18 cellular contexts compared by ENCODE assay signal in the genomic region with DNA sequence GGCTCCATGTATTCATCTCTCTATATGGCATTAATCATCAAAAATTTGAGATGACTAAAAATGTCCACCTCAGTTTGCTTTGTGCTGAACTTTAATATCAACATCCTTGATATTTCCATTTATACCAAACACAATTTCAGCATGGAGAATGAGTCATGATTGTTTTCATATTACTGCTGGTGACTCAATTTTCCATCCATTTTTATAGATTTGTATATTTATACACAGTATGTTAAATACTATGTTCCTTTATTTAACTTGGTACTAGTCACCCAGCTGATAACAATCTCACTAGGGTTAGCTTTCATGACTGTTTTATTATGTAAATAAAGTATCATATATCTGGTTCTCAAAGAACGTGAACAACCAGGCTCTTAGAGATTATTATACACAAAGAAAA.
A peak's percentile ranks its signal among the peaks of the same experiment; 100 is the strongest.
DNase-seq lines count a peak whose midpoint lies in the region; FAIRE-seq and TF ChIP-seq lines count a peak whose summit lies in the region.
"Had no signal": no experiment of that assay in that cellular context is flagged by ENCODE, and none has a peak within 500 bp of the region (broad histone marks: within the 10 kb centered on the region; RNA-seq: fewer than 3 reads in every experiment).

No MANE protein-coding gene starts in this region.

- no peak for TF ChIP-seq POLR2A in esophagus muscularis mucosa (IDR thresholded peaks at IDR 0.05; ENCODE audit: low read depth)

- H3K27ac ChIP-seq in esophagus muscularis mucosa (replicated peaks in 1 of 4) (no peak overlapping the region), hepatocyte (no peak overlapping the region)
- H3K27ac ChIP-seq: ascending aorta, KMS-11, sigmoid colon, upper lobe of left lung, WERI-Rb-1 had no signal

- TF ChIP-seq EP300 in esophagus muscularis mucosa (IDR thresholded peaks at IDR 0.05): no peak

- H4K20me1 ChIP-seq in hepatocyte (ENCODE audit: insufficient read depth, poor library complexity, severe bottlenecking): no peaks in the 10 kb centered on the region

- H3K4me1 ChIP-seq in esophagus muscularis mucosa (no peaks in the 10 kb centered on the region), hepatocyte (ENCODE audit: insufficient read depth) (no peaks in the 10 kb centered on the region)
- H3K4me1 ChIP-seq: ascending aorta, sigmoid colon, upper lobe of left lung had no signal

- H2AFZ ChIP-seq in hepatocyte: no peak overlapping the region

- WGBS in esophagus muscularis mucosa: 30% methylated on average over 1 of the region's 1 CpG
- whole genome bisulfite sequencing in hepatocyte (ENCODE audit: low lambda C conversion rate, missing lambda C conversion rate): 41% methylated on average over 1 of the region's 1 CpG

- intact Hi-C loops in esophagus muscularis mucosa (cut with DNase I): no loop called here

- H3K36me3 ChIP-seq in bronchial epithelial cell (ENCODE audit: control insufficient read depth, insufficient read depth, low read length) (no peaks in the 10 kb centered on the region), esophagus muscularis mucosa (no peaks in the 10 kb centered on the region), hepatocyte (replicated peaks; ENCODE audit: insufficient read depth, low read depth) (no peaks in the 10 kb centered on the region)
- H3K36me3 ChIP-seq: ascending aorta, sigmoid colon, upper lobe of left lung, WERI-Rb-1 had no signal

- no peak overlapping the region for H3K4me3 ChIP-seq in bronchial epithelial cell (ENCODE audit: low read depth, low read length)
- no peak overlapping the region for H3K4me3 ChIP-seq in esophagus muscularis mucosa
- no peak overlapping the region for H3K4me3 ChIP-seq in hepatocyte
- H3K4me3 ChIP-seq: ascending aorta, sigmoid colon, upper lobe of left lung had no signal

- H3K9me3 ChIP-seq in esophagus muscularis mucosa: no peaks in the 10 kb centered on the region
- no peaks in the 10 kb centered on the region for H3K9me3 ChIP-seq in hepatocyte (ENCODE audit: low read depth)
- H3K9me3 ChIP-seq: ascending aorta, upper lobe of left lung had no signal

- no peak for FAIRE-seq in bronchial epithelial cell (lab: Jason Lieb, UNC)
- FAIRE-seq: keratinocyte had no signal

- peak; percentile 35 for DNase-seq in SIG-M5 treated with dmso at 0.1 percent for 504 hours (lab: John Stamatoyannopoulos, UW; ENCODE audit: unreplicated experiment)
- DNase-seq in SIG-M5 (lab: John Stamatoyannopoulos, UW): no peak
- DNase-seq in NCI-H2081 treated with DMSO at 0.1 percent for 48 hours (lab: John Stamatoyannopoulos, UW): peak; percentile 18
- DNase-seq in bronchial epithelial cell (ENCODE audit: low read depth): peak; percentile 77
- no peak for DNase-seq in esophagus muscularis mucosa (ENCODE audit: extremely low spot score)
- no peak for DNase-seq in stimulated activated CD4-positive, alpha-beta T cell treated with anti-CD3 and anti-CD28 coated beads, Interleukin-4, amount 100 ng/mL, for 4 hours
- no peak for DNase-seq in foreskin melanocyte
- DNase-seq in hepatocyte (ENCODE audit: low spot score): no peak
- DNase-seq: activated CD8-positive, alpha-beta memory T cell treated with anti-CD3 and anti-CD28 coated beads for 24 hours; NCI-H2029 treated with DMSO at 0.1 percent for 48 hours; occipital lobe; sigmoid colon; stimulated activated CD4-positive, alpha-beta T cell treated with anti-CD3 and anti-CD28 coated beads, Interleukin-4, amount 100 ng/mL, for 24 hours; upper lobe of left lung; WERI-Rb-1 had no signal

- no peaks in the 10 kb centered on the region for H3K9me2 ChIP-seq in hepatocyte (replicated peaks; ENCODE audit: insufficient read depth)

- H3K79me2 ChIP-seq in hepatocyte: no peaks in the 10 kb centered on the region

- H3K27me3 ChIP-seq in bronchial epithelial cell (ENCODE audit: control insufficient read depth, insufficient read depth, low read length): no peaks in the 10 kb centered on the region
- no peaks in the 10 kb centered on the region for H3K27me3 ChIP-seq in esophagus muscularis mucosa
- H3K27me3 ChIP-seq in hepatocyte: no peaks in the 10 kb centered on the region
- H3K27me3 ChIP-seq: ascending aorta, sigmoid colon, upper lobe of left lung had no signal

- TF ChIP-seq CTCF in bronchial epithelial cell (IDR thresholded peaks at IDR 0.05; ENCODE audit: insufficient read depth, low read length, severe bottlenecking): no peak
- no peak for TF ChIP-seq CTCF in esophagus muscularis mucosa (IDR thresholded peaks at IDR 0.05)
- no peak for TF ChIP-seq CTCF in hepatocyte (IDR thresholded peaks at IDR 0.05; ENCODE audit: poor library complexity)

- no peak overlapping the region for H3K4me2 ChIP-seq in hepatocyte
- H3K4me2 ChIP-seq: KMS-11 had no signal

Comparison
In these comparisons a context has a peak if more than half of its experiments do, and no peak if none do; other contexts are left out.
1. DNase-seq: peak in SIG-M5 treated with dmso at 0.1 percent for 504 hours (single experiment), NCI-H2081 treated with DMSO at 0.1 percent for 48 hours (single experiment) and bronchial epithelial cell (single experiment); none in SIG-M5 (single experiment), esophagus muscularis mucosa (single experiment), stimulated activated CD4-positive, alpha-beta T cell treated with anti-CD3 and anti-CD28 coated beads, Interleukin-4, amount 100 ng/mL, for 4 hours (0 of 2), foreskin melanocyte (single experiment) and hepatocyte (single experiment).